ENCODE assay signal across 24 cellular contexts in the genomic region with DNA sequence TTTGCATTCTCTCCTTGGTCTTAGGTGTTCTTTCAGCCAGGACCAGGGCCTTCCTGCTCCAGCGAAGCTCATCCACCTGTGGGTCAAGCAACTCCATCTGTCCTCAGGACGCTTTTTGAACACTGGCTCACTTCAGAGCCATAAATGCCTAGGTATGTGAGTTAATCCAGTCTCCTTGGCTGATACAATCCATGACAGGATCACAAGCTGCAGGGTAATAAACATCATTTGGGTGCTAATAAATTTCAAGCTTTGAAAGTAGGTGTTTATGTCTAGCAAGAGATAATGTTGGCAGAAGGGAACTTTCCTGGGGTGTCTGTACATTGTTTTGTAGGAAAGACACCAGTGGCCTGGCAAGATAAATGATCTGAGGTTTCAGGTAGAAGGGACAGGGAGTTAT.
"Had no signal": no experiment of that assay in that cellular context is flagged by ENCODE, and none has a peak within 500 bp of the region (broad histone marks: within the 10 kb centered on the region; RNA-seq: fewer than 3 reads in every experiment).

No MANE protein-coding gene starts in this region.

- H3K4me1 ChIP-seq: heart right ventricle had no signal

- H3K4me3 ChIP-seq: coronary artery, dorsolateral prefrontal cortex, heart right ventricle had no signal

- H3K9me3 ChIP-seq: heart right ventricle had no signal

- ATAC-seq: activated CD4-positive, alpha-beta T cell treated with anti-CD3 and anti-CD28 coated beads for 36 hours; activated CD8-positive, alpha-beta memory T cell treated with anti-CD3 and anti-CD28 coated beads, Interleukin-2, amount 10 ng/mL, durations not matched to agents 7 days and 5 days; activated CD8-positive, alpha-beta T cell treated with anti-CD3 and anti-CD28 coated beads, Interleukin-2, amount 10 ng/mL, durations not matched to agents 7 days and 5 days; esophagus mucosa; heart right ventricle; T-helper 17 cell had no signal

- DNase-seq: activated CD4-positive, alpha-beta memory T cell treated with anti-CD3 and anti-CD28 coated beads for 36 hours; activated CD4-positive, alpha-beta T cell treated with anti-CD3 and anti-CD28 coated beads for 36 hours; activated CD4-positive, alpha-beta T cell treated with anti-CD3 and anti-CD28 coated beads, Interleukin-2, amount 10 ng/mL, durations not matched to agents 24 days and 14 days; activated CD4-positive, CD25-positive, alpha-beta regulatory T cell; activated CD4-positive, CD25-positive, alpha-beta regulatory T cell treated with anti-CD3 and anti-CD28 coated beads, Interleukin-2, amount 50 U/mL, for 72 hours; activated CD8-positive, alpha-beta memory T cell treated with anti-CD3 and anti-CD28 coated beads, Interleukin-2, amount 10 ng/mL, durations not matched to agents 7 days and 5 days; activated CD8-positive, alpha-beta memory T cell treated with anti-CD3 and anti-CD28 coated beads, Interleukin-2, amount 50 U/mL, for 4 hours; activated CD8-positive, alpha-beta T cell treated with anti-CD3 and anti-CD28 coated beads, Interleukin-2, amount 10 ng/mL, durations not matched to agents 7 days and 5 days; activated effector memory CD4-positive, alpha-beta T cell treated with anti-CD3 and anti-CD28 coated beads, Interleukin-2, amount 50 U/mL, for 16 hours; activated naive CD4-positive, alpha-beta T cell treated with anti-CD3 and anti-CD28 coated beads, Interleukin-2, amount 10 ng/mL, durations not matched to agents 7 days and 5 days; activated T-cell treated with anti-CD3 and anti-CD28 coated beads, Interleukin-2, amount 50 U/mL, for 1 hour; activated T-cell treated with anti-CD3 and anti-CD28 coated beads, Interleukin-2, amount 50 U/mL, for 48 hours; amniotic stem cell; anterior cingulate cortex; brain microvascular endothelial cell; dorsolateral prefrontal cortex; effector memory CD4-positive, alpha-beta T cell; endodermal cell; foreskin fibroblast; heart right ventricle; T-helper 1 cell; T-helper 17 cell had no signal

- H3K27me3 ChIP-seq: brain microvascular endothelial cell, dorsolateral prefrontal cortex, heart right ventricle had no signal

- H3K27ac ChIP-seq: brain microvascular endothelial cell, coronary artery, dorsolateral prefrontal cortex, heart right ventricle had no signal

- H3K36me3 ChIP-seq: brain microvascular endothelial cell, heart right ventricle had no signal
